ENCODE assay signal across 9 cellular contexts in the genomic region with DNA sequence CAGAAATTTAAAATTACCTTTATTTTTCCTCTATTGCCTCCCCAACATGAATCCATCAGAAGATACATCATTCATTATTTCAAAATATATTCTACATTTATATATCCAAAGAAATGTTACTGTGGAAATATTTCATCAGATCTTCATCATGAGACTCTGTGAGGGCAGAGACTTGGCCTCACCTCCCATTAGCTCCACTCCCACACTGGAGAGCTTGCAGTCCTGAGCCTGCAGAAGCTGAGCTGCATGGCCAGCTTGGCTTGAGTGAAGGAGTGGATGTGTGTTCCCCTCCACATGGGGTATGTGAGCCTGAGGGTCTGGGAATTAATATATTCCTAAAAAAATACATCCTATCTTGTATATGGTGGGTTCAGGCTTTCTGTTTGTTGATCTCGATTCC.
"Had no signal": no experiment of that assay in that cellular context is flagged by ENCODE, and none has a peak within 500 bp of the region (broad histone marks: within the 10 kb centered on the region; RNA-seq: fewer than 3 reads in every experiment).

No MANE protein-coding gene starts in this region.

- H3K27me3 Mint-ChIP-seq: IgD-negative memory B cell had no signal

- H3K36me3 ChIP-seq: HAP-1 had no signal

- ATAC-seq: HCT116, HepG2 had no signal

- DNase-seq: GM23248, GOT3, H7, HFFc6, KBM-7 had no signal

- H3K27ac ChIP-seq: GM23248 had no signal

- H3K9me3 Mint-ChIP-seq: IgD-negative memory B cell had no signal

- H3K4me3 ChIP-seq: GM23248, HAP-1 had no signal

- H3K9me3 ChIP-seq: HAP-1 had no signal

- H3K27ac Mint-ChIP-seq: HFFc6, IgD-negative memory B cell had no signal

- H3K9ac ChIP-seq: GM23248 had no signal

- H3K4me3 Mint-ChIP-seq: HFFc6, IgD-negative memory B cell had no signal

- H3K4me1 ChIP-seq: HAP-1 had no signal

- H3K36me3 Mint-ChIP-seq: IgD-negative memory B cell had no signal
